In genomic region chr13:40172149-40172591, GRCh38 we compare ENCODE assay signal across 1 cellular context.
TF ChIP-seq lines count a peak whose summit lies in the region.

No MANE protein-coding gene starts in this region.

TF ChIP-seq in IMR-90, 13 proteins besides CTCF, POLR2A, EP300 and RAD21 (continued from another document):
- TF ChIP-seq, protein P1, sequence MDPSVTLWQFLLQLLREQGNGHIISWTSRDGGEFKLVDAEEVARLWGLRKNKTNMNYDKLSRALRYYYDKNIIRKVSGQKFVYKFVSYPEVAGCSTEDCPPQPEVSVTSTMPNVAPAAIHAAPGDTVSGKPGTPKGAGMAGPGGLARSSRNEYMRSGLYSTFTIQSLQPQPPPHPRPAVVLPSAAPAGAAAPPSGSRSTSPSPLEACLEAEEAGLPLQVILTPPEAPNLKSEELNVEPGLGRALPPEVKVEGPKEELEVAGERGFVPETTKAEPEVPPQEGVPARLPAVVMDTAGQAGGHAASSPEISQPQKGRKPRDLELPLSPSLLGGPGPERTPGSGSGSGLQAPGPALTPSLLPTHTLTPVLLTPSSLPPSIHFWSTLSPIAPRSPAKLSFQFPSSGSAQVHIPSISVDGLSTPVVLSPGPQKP (IDR thresholded peaks at IDR 0.05; ENCODE audit: borderline replicate concordance, low read depth, low read length) = no peak
